ENCODE assay signal across 25 cellular contexts in genomic region chr17:61331178-61331577, GRCh38.
DNase-seq lines count a peak whose midpoint lies in the region; ATAC-seq, FAIRE-seq and TF ChIP-seq lines count a peak whose summit lies in the region.
"Had no signal": no experiment of that assay in that cellular context is flagged by ENCODE, and none has a peak within 500 bp of the region (broad histone marks: within the 10 kb centered on the region; RNA-seq: fewer than 3 reads in every experiment).

No MANE protein-coding gene starts in this region.

- no peak overlapping the region for H3K9ac ChIP-seq in IMR-90 (ENCODE audit: low read depth, low read length)
- no peak overlapping the region for H3K9ac ChIP-seq in SK-N-SH

- H3K9me2 ChIP-seq in SK-N-SH = no peaks in the 10 kb centered on the region

- H3K9me1 ChIP-seq in IMR-90 (ENCODE audit: insufficient read depth, low read length) = peaks cover 16% of the 10 kb centered on the region

- H3K9me3 ChIP-seq in IMR-90 (ENCODE audit: control insufficient read depth, insufficient read depth, low read length) = no peaks in the 10 kb centered on the region
- H3K9me3 ChIP-seq in esophagus squamous epithelium = no peaks in the 10 kb centered on the region
- H3K9me3 ChIP-seq in left lung = no peaks in the 10 kb centered on the region
- no peaks in the 10 kb centered on the region for H3K9me3 ChIP-seq in gastrocnemius medialis
- H3K9me3 ChIP-seq in SK-N-SH = no peaks in the 10 kb centered on the region
- H3K9me3 ChIP-seq: A549, body of pancreas, SJSA1 had no signal

- no peak overlapping the region for H4K5ac ChIP-seq in IMR-90 (ENCODE audit: low read depth, low read length)

- H2BK15ac ChIP-seq in IMR-90 (ENCODE audit: low read depth, low read length) = no peak overlapping the region

- no peak overlapping the region for H3K14ac ChIP-seq in IMR-90 (replicated peaks; ENCODE audit: low read depth, low read length)

- H3K4me1 ChIP-seq in IMR-90 (ENCODE audit: control insufficient read depth, insufficient read depth, low read length) (peaks cover 19% of the 10 kb centered on the region), esophagus squamous epithelium (peaks cover 8 to 45% (median 30%) of the 10 kb centered on the region in 3 donors), left lung (peaks cover 6 to 8% of the 10 kb centered on the region in 2 donors), gastrocnemius medialis (peaks cover 0 to 24% of the 10 kb centered on the region in 2 donors), SK-N-SH (ENCODE audit: control insufficient read depth in 1 of 2, insufficient read depth in 2 of 2, low read depth in 1 of 2, low read length in 1 of 2) (peaks cover 16 to 19% of the 10 kb centered on the region in 2 experiments)

- FAIRE-seq in frontal cortex (lab: Jason Lieb, UNC) = no peak
- FAIRE-seq: A549 had no signal

- DNase-seq in IMR-90 (no peak), esophagus squamous epithelium (lab: John Stamatoyannopoulos, UW) (no peak), left lung (no peak), gastrocnemius medialis (peak in 1 of 2 donors; percentile 6), frontal cortex (ENCODE audit: low spot score in 2 of 2) (no peak), DMS 273 (lab: John Stamatoyannopoulos, UW; ENCODE audit: unreplicated experiment) (no peak), SK-N-SH (no peak), NCI-H1092 (lab: John Stamatoyannopoulos, UW) (no peak)
- DNase-seq: activated CD4-positive, alpha-beta T cell treated with anti-CD3 and anti-CD28 coated beads, Interleukin-2, amount 10 ng/mL, durations not matched to agents 24 days and 14 days; activated gamma-delta T cell treated with Interleukin-2 at 50 U/mL for 16 hours; activated T-cell treated with anti-CD3 and anti-CD28 coated beads, Interleukin-2, amount 50 U/mL, for 1 hour; Calu3; DND-41; Kasumi-1; naive thymus-derived CD4-positive, alpha-beta T cell; NCI-H1694; NCI-H446 treated with DMSO at 0.1 percent for 48 hours; NCI-H82; occipital lobe had no signal

- no peak overlapping the region for H2BK5ac ChIP-seq in IMR-90 (ENCODE audit: low read depth, low read length, poor library complexity, severe bottlenecking)

- in situ Hi-C loops in IMR-90 (cut with MboI; ENCODE audit: low sequenced_read_pairs) (no loop called here), gastrocnemius medialis (cut with MboI; ENCODE audit: low sequenced_read_pairs in 4 of 4) (no loop called here)

- no peak overlapping the region for H4K8ac ChIP-seq in IMR-90 (ENCODE audit: low read depth in 2 of 2, low read length in 2 of 2)

- no CpG with 5 or more reads among the region's 2 CpGs for WGBS in IMR-90 (ENCODE audit: extremely low coverage in 2 of 2, insufficient read length in 1 of 2), 2 experiments
- 22 to 32% methylated on average over 2 of the region's 2 CpGs for WGBS in esophagus squamous epithelium, 2 donors
- 56% methylated on average over 2 of the region's 2 CpGs for WGBS in SK-N-SH (ENCODE audit: low lambda C conversion rate)

- peak overlapping the region; percentile 24; the same call in 1 of the 2 replicates for H4K91ac ChIP-seq in IMR-90 (ENCODE audit: insufficient read depth, low read depth, low read length)

- peaks cover 25% of the 10 kb centered on the region for H3F3A ChIP-seq in SK-N-SH (replicated peaks; ENCODE audit: insufficient read depth)

- no peaks in the 10 kb centered on the region for H3K36me3 ChIP-seq in IMR-90 (ENCODE audit: control insufficient read depth, insufficient read depth, low read length)
- H3K36me3 ChIP-seq in esophagus squamous epithelium = no peaks in the 10 kb centered on the region
- H3K36me3 ChIP-seq in left lung = no peaks in the 10 kb centered on the region
- no peaks in the 10 kb centered on the region for H3K36me3 ChIP-seq in gastrocnemius medialis
- no peaks in the 10 kb centered on the region for H3K36me3 ChIP-seq in SK-N-SH (replicated peaks in 1 of 2; ENCODE audit: control insufficient read depth in 1 of 2, insufficient read depth in 2 of 2, low read length in 1 of 2)
- H3K36me3 ChIP-seq: SJSA1 had no signal

- intact Hi-C loops in IMR-90 (cut with micrococcal nuclease) = no loop called here
- intact Hi-C loops in esophagus squamous epithelium (cut with DNase I) = no loop called here
- intact Hi-C loops in left lung (cut with DNase I) = no loop called here
- intact Hi-C loops in gastrocnemius medialis (cut with DNase I; ENCODE audit: low total_unique reads) = no loop called here

- no peak overlapping the region for H3K18ac ChIP-seq in IMR-90 (ENCODE audit: low read depth, low read length)

- H2AFZ ChIP-seq in IMR-90 (replicated peaks; ENCODE audit: low read length, poor library complexity) (no peak overlapping the region), SK-N-SH (ENCODE audit: low read depth) (no peak overlapping the region)

- H3K4ac ChIP-seq in IMR-90 (ENCODE audit: low read depth, low read length) = peak overlapping the region; percentile 36; the same call in 1 of the 2 replicates

- H3K27me3 ChIP-seq in IMR-90 (ENCODE audit: control insufficient read depth, insufficient read depth, low read length) (no peaks in the 10 kb centered on the region), esophagus squamous epithelium (no peaks in the 10 kb centered on the region), left lung (no peaks in the 10 kb centered on the region), gastrocnemius medialis (no peaks in the 10 kb centered on the region), SK-N-SH (ENCODE audit: insufficient read depth) (no peaks in the 10 kb centered on the region)
- H3K27me3 ChIP-seq: body of pancreas, SJSA1 had no signal

- H3K4me3 ChIP-seq in IMR-90 (ENCODE audit: insufficient read depth, low read depth, low read length) (no peak overlapping the region), esophagus squamous epithelium (no peak overlapping the region), left lung (no peak overlapping the region), gastrocnemius medialis (no peak overlapping the region), SK-N-SH (ENCODE audit: low read depth in 2 of 2, low read length in 1 of 2) (no peak overlapping the region)
- H3K4me3 ChIP-seq: A549, body of pancreas, SJSA1 had no signal

- H4K20me1 ChIP-seq in IMR-90 (ENCODE audit: insufficient read depth, low read length) (no peaks in the 10 kb centered on the region), SK-N-SH (ENCODE audit: insufficient read depth) (no peaks in the 10 kb centered on the region)

- no peak for ATAC-seq in IMR-90 (ENCODE audit: low read depth)
- no peak for ATAC-seq in left lung
- peak; percentile 34 to 44 for ATAC-seq in gastrocnemius medialis
- ATAC-seq: A549; body of pancreas; HCT116; naive thymus-derived CD4-positive, alpha-beta T cell; stimulated activated memory B cell treated with anti-CD40 and anti-IgM and Interleukin-4, amounts not matched to agents 10 μg/mL and 1 μg/mL and 100 μg/mL, for 72 hours; WTC11 had no signal

- H2AK9ac ChIP-seq in IMR-90 (replicated peaks; ENCODE audit: low read depth, low read length, poor library complexity) = no peak overlapping the region

- no peak overlapping the region for H2AK5ac ChIP-seq in IMR-90 (ENCODE audit: low read depth, low read length)

- TF ChIP-seq EP300 in SK-N-SH (IDR thresholded peaks at IDR 0.05; ENCODE audit: borderline replicate concordance in 1 of 2, low read depth in 1 of 2, low read length in 1 of 2) = no peak

- H3K27ac ChIP-seq in IMR-90 (ENCODE audit: insufficient read depth, low read length) = no peak overlapping the region
- peak overlapping the region in 3 of 4 donors; percentile 55 to 65 (median 64) for H3K27ac ChIP-seq in esophagus squamous epithelium
- peak overlapping the region; percentile 13 to 16 for H3K27ac ChIP-seq in left lung
- peak overlapping the region; percentile 41 to 68 (median 52) for H3K27ac ChIP-seq in gastrocnemius medialis
- no peak overlapping the region for H3K27ac ChIP-seq in SK-N-SH (ENCODE audit: low read depth in 2 of 2, low read length in 1 of 2)
- H3K27ac ChIP-seq: A549, SJSA1 had no signal

- POLR2A ChIA-PET in IMR-90 (lab: Charles Lee; ENCODE audit: unreplicated experiment) (no interaction called here), SK-N-SH (lab: Yijun Ruan, JAX) (no interaction called here)

- no peaks in the 10 kb centered on the region for H3K79me2 ChIP-seq in SK-N-SH (ENCODE audit: insufficient read depth)

- dilution Hi-C loops in IMR-90 (cut with HindIII; ENCODE audit: low sequenced_read_pairs, unreplicated experiment) = no loop called here

- peak overlapping the region; percentile 20; the same call in 1 of the 2 replicates for H2BK20ac ChIP-seq in IMR-90 (ENCODE audit: low read depth, low read length)

- no peak for TF ChIP-seq RAD21 in IMR-90 (IDR thresholded peaks at IDR 0.05; ENCODE audit: low read length)
- no peak for TF ChIP-seq RAD21 in SK-N-SH (IDR thresholded peaks at IDR 0.05; ENCODE audit: low read length)

- no TSS peak for BruUV-seq in IMR-90 (replicated peaks; lab: Mats Ljungman, UMichigan)

- no peak overlapping the region for H3K4me2 ChIP-seq in IMR-90 (ENCODE audit: low read depth, low read length)
- H3K4me2 ChIP-seq in SK-N-SH = no peak overlapping the region
- H3K4me2 ChIP-seq: A549 had no signal

- peaks cover 0 to 10% of the 10 kb centered on the region in 2 experiments; a peak in 2 of 4 replicates for H3K79me1 ChIP-seq in IMR-90 (ENCODE audit: low read depth in 1 of 2, low read length in 2 of 2)

- no peak overlapping the region for H3K56ac ChIP-seq in IMR-90 (ENCODE audit: extremely low read depth, insufficient read depth, low read length)

- TF ChIP-seq POLR2A in IMR-90 (IDR thresholded peaks at IDR 0.05; ENCODE audit: low read depth, low read length) (no peak), esophagus squamous epithelium (IDR thresholded peaks at IDR 0.05) (no peak), gastrocnemius medialis (IDR thresholded peaks at IDR 0.05) (no peak)

- TF ChIP-seq CTCF in IMR-90 (conservative IDR thresholded peaks at IDR 0.05; ENCODE audit: low read depth, low read length) (no peak), esophagus squamous epithelium (IDR thresholded peaks at IDR 0.05) (no peak), left lung (IDR thresholded peaks at IDR 0.05) (no peak), gastrocnemius medialis (IDR thresholded peaks at IDR 0.05 in 4 of 5, conservative IDR thresholded peaks at IDR 0.05 in 1 of 5) (no peak), SK-N-SH (IDR thresholded peaks at IDR 0.05) (no peak)

- H3K23ac ChIP-seq in IMR-90 (ENCODE audit: low read depth, low read length) = no peak overlapping the region

- H2BK120ac ChIP-seq in IMR-90 (ENCODE audit: low read depth, low read length) = peak overlapping the region; percentile 38

- CTCF ChIA-PET in IMR-90 (lab: Yijun Ruan, JAX) (no interaction called here), SK-N-SH (lab: Yijun Ruan, JAX) (interaction anchor here (1.7 kb wide), 1 partner anchor 41 kb away, joined by 3 read pairs; no protein-coding TSS in a partner anchor)

TF ChIP-seq in IMR-90, 13 proteins besides CTCF, POLR2A, EP300 and RAD21:
- no peak for TF ChIP-seq RFX5 (IDR thresholded peaks at IDR 0.05; ENCODE audit: low read depth, low read length)
TF ChIP-seq in IMR-90: peak in this region for 0.

TF ChIP-seq in SK-N-SH, 30 proteins besides CTCF, POLR2A, EP300 and RAD21 (continues in another document):
- TF ChIP-seq JUND (IDR thresholded peaks at IDR 0.05) = no peak
- TF ChIP-seq TCF12 (IDR thresholded peaks at IDR 0.05) = no peak

Comparison
In these comparisons a context has a peak if more than half of its experiments do, and no peak if none do; other contexts are left out.
1. ATAC-seq: peak in gastrocnemius medialis (2 of 2); none in IMR-90 (single experiment) and left lung (single experiment).
2. H3K27ac ChIP-seq: peak in esophagus squamous epithelium (3 of 4), left lung (2 of 2) and gastrocnemius medialis (4 of 4); none in IMR-90 (single experiment) and SK-N-SH (0 of 2).